In the genomic region with DNA sequence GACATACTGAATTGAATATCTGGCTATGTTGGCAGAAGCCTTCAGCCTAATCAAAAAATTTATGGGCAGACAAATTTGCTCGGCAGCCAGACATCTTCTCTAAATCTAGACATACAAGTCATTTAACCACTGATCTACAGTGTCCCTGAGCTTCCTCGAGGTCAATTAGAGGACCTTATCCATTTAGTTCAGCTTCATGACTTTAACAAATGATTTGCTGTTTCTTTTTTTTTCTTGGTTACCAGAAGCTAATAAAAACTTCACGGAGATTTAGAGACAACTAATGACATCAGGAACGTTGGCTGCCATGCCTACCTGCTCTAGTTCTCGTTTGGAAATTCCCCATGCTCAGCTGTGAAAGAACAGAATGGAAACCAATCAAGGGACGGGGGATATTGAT, we compare ENCODE assay signal across 26 cellular contexts.
"Had no signal": no experiment of that assay in that cellular context is flagged by ENCODE, and none has a peak within 500 bp of the region (broad histone marks: within the 10 kb centered on the region; RNA-seq: fewer than 3 reads in every experiment).

No MANE protein-coding gene starts in this region.

- ATAC-seq: heart right ventricle, left lung, lower lobe of right lung, mucosa of descending colon, right lobe of liver had no signal

- H3K27me3 ChIP-seq: breast epithelium, left lung, neutrophil, right lobe of liver, testis, transverse colon had no signal

- DNase-seq: activated CD4-positive, alpha-beta T cell treated with anti-CD3 and anti-CD28 coated beads for 48 hours; activated CD4-positive, alpha-beta T cell treated with anti-CD3 and anti-CD28 coated beads, Interleukin-2, amount 50 U/mL, for 48 hours; activated CD8-positive, alpha-beta memory T cell treated with anti-CD3 and anti-CD28 coated beads, Interleukin-2, amount 50 U/mL, for 48 hours; activated gamma-delta T cell; activated naive CD4-positive, alpha-beta T cell treated with anti-CD3 and anti-CD28 coated beads, Interleukin-2, amount 10 ng/mL, durations not matched to agents 7 days and 5 days; activated T-cell treated with anti-CD3 and anti-CD28 coated beads, Interleukin-2, amount 50 U/mL, for 24 hours; amygdala; central memory CD4-positive, alpha-beta T cell; endodermal cell; esophagus squamous epithelium; foreskin melanocyte; heart right ventricle; kidney glomerular epithelial cell; left lung; lower lobe of right lung; mesendoderm; mucosa of descending colon; right lobe of liver; stimulated activated CD4-positive, alpha-beta T cell treated with anti-CD3 and anti-CD28 coated beads, Interleukin-2, amount 100 ng/mL, for 48 hours; stimulated activated naive CD4-positive, alpha-beta T cell treated with Interleukin-2 at 50 U/mL for 16 hours; T-helper 1 cell; testis; transverse colon had no signal

- H3K36me3 ChIP-seq: breast epithelium, esophagus squamous epithelium, heart right ventricle, left lung, lower lobe of right lung, neutrophil, right lobe of liver, transverse colon had no signal

- H3K4me1 ChIP-seq: breast epithelium, esophagus squamous epithelium, testis had no signal

- H3K4me3 ChIP-seq: breast epithelium, esophagus squamous epithelium, heart right ventricle, left lung, lower lobe of right lung, mucosa of descending colon, right lobe of liver, testis, transverse colon had no signal

- H3K27ac ChIP-seq: breast epithelium, esophagus squamous epithelium, heart right ventricle, left lung, lower lobe of right lung, neutrophil, right lobe of liver, testis, VCaP had no signal

- H3K9me3 ChIP-seq: breast epithelium, esophagus squamous epithelium, heart right ventricle, left lung, lower lobe of right lung, mucosa of descending colon, neutrophil, right lobe of liver, testis, transverse colon had no signal
